In genomic region chr7:112759905-112760304, GRCh38 we compare ENCODE assay signal across 23 cellular contexts. TPM values are rescaled to one million over a fixed set of nuclear protein-coding genes. Genes with fewer than 3 reads are reported as not detected.
A peak's percentile ranks its signal among the peaks of the same experiment; 100 is the strongest.
DNase-seq lines count a peak whose midpoint lies in the region; ATAC-seq lines count a peak whose summit lies in the region.
"Had no signal": no experiment of that assay in that cellular context is flagged by ENCODE, and none has a peak within 500 bp of the region (broad histone marks: within the 10 kb centered on the region; RNA-seq: fewer than 3 reads in every experiment).

No MANE protein-coding gene starts in this region.

- H3K4me1 Mint-ChIP-seq in memory B cell = peaks cover 4% of the 10 kb centered on the region
- peaks cover 6% of the 10 kb centered on the region for H3K4me1 Mint-ChIP-seq in activated T-helper 2 cell treated with anti-CD3 and anti-CD28 coated beads, Interferon-gamma antibody, Interleukin-2, Interleukin-4, amounts not matched to agents 10 μg/mL and 5 μg/mL and 100 μg/mL, durations not matched to agents 14 hours and 24 hours and 36 hours (ENCODE audit: low read depth)

- H3K27ac Mint-ChIP-seq in memory B cell = peak overlapping the region; percentile 4
- H3K27ac Mint-ChIP-seq in activated T-helper 2 cell treated with anti-CD3 and anti-CD28 coated beads, Interferon-gamma antibody, Interleukin-2, Interleukin-4, amounts not matched to agents 10 μg/mL and 5 μg/mL and 100 μg/mL, durations not matched to agents 14 hours and 24 hours and 36 hours = no peak overlapping the region

- intact Hi-C loops in activated T-helper 2 cell treated with anti-CD3 and anti-CD28 coated beads, Interferon-gamma antibody, Interleukin-2, Interleukin-4, amounts not matched to agents 10 μg/mL and 5 μg/mL and 100 μg/mL, durations not matched to agents 14 hours and 24 hours and 36 hours (cut with micrococcal nuclease) = no loop called here

- H3K9me3 Mint-ChIP-seq in memory B cell = no peaks in the 10 kb centered on the region
- H3K9me3 Mint-ChIP-seq in activated T-helper 2 cell treated with anti-CD3 and anti-CD28 coated beads, Interferon-gamma antibody, Interleukin-2, Interleukin-4, amounts not matched to agents 10 μg/mL and 5 μg/mL and 100 μg/mL, durations not matched to agents 14 hours and 24 hours and 36 hours = no peaks in the 10 kb centered on the region

- DNase-seq in LHCN-M2 (ENCODE audit: low read depth) (peak; percentile 32), brain pericyte (ENCODE audit: low read depth, low spot score) (peak; percentile 4), memory B cell (ENCODE audit: low spot score in 2 of 2) (no peak), ecto neural progenitor cell (ENCODE audit: low spot score) (no peak)
- DNase-seq in stimulated activated CD4-positive, alpha-beta T cell treated with anti-CD3 and anti-CD28 coated beads, Interleukin-12 subunit alpha, Interleukin-12 subunit beta, amount 100 ng/mL, for 4 hours = no peak
- no peak for DNase-seq in activated CD8-positive, alpha-beta memory T cell treated with anti-CD3 and anti-CD28 coated beads for 24 hours
- no peak for DNase-seq in activated T-helper 2 cell treated with anti-CD3 and anti-CD28 coated beads, Interferon-gamma antibody, Interleukin-2, Interleukin-4, amounts not matched to agents 10 μg/mL and 5 μg/mL and 100 μg/mL, durations not matched to agents 14 hours and 24 hours and 36 hours (ENCODE audit: low spot score)
- DNase-seq: DMS153, DND-41, HCEC 1CT, KBM-7, MM.1S, NCI-H1048, NCI-H1417 treated with DMSO at 0.1 percent for 48 hours, NCI-H187, NCI-H2081 treated with DMSO at 0.1 percent for 48 hours, NCI-H2171, NCI-H226, NCI-H510A, NCI-H69, RPMI8226, SHP77 had no signal

- no peak overlapping the region for H3K4me3 Mint-ChIP-seq in memory B cell
- H3K4me3 Mint-ChIP-seq in activated T-helper 2 cell treated with anti-CD3 and anti-CD28 coated beads, Interferon-gamma antibody, Interleukin-2, Interleukin-4, amounts not matched to agents 10 μg/mL and 5 μg/mL and 100 μg/mL, durations not matched to agents 14 hours and 24 hours and 36 hours (ENCODE audit: low read depth) = no peak overlapping the region

- ATAC-seq in esophagus mucosa (peak; percentile 42), memory B cell (ENCODE audit: low read depth) (no peak)

- H3K27me3 Mint-ChIP-seq in memory B cell = no peaks in the 10 kb centered on the region
- H3K27me3 Mint-ChIP-seq in activated T-helper 2 cell treated with anti-CD3 and anti-CD28 coated beads, Interferon-gamma antibody, Interleukin-2, Interleukin-4, amounts not matched to agents 10 μg/mL and 5 μg/mL and 100 μg/mL, durations not matched to agents 14 hours and 24 hours and 36 hours (ENCODE audit: low read depth) = no peaks in the 10 kb centered on the region

- peaks cover 5% of the 10 kb centered on the region for H3K36me3 Mint-ChIP-seq in memory B cell
- peaks cover 2% of the 10 kb centered on the region for H3K36me3 Mint-ChIP-seq in activated T-helper 2 cell treated with anti-CD3 and anti-CD28 coated beads, Interferon-gamma antibody, Interleukin-2, Interleukin-4, amounts not matched to agents 10 μg/mL and 5 μg/mL and 100 μg/mL, durations not matched to agents 14 hours and 24 hours and 36 hours (ENCODE audit: low read depth)

RNA-seq across cellular contexts. Expression of gene TMEM168, which starts 30.3 kb away (rescaled TPM):
- total RNA-seq in LHCN-M2 (2014; rRNA removed) (13.7 and 18.9 TPM in 2 replicates), esophagus mucosa (17.9 TPM)
- 8.2 TPM for polyA plus RNA-seq in LHCN-M2 (2012)
- total RNA-seq in activated T-helper 2 cell treated with anti-CD3 and anti-CD28 coated beads, Interferon-gamma antibody, Interleukin-2, Interleukin-4, amounts not matched to agents 10 μg/mL and 5 μg/mL and 100 μg/mL, durations not matched to agents 14 hours and 24 hours and 36 hours = 16.3 and 17.7 TPM in 2 replicates

Comparison
In these comparisons a context has a peak if more than half of its experiments do, and no peak if none do; other contexts are left out.
1. DNase-seq: peak in LHCN-M2 (single experiment) and brain pericyte (single experiment); none in memory B cell (0 of 2), ecto neural progenitor cell (single experiment), stimulated activated CD4-positive, alpha-beta T cell treated with anti-CD3 and anti-CD28 coated beads, Interleukin-12 subunit alpha, Interleukin-12 subunit beta, amount 100 ng/mL, for 4 hours (single experiment), activated CD8-positive, alpha-beta memory T cell treated with anti-CD3 and anti-CD28 coated beads for 24 hours (single experiment) and activated T-helper 2 cell treated with anti-CD3 and anti-CD28 coated beads, Interferon-gamma antibody, Interleukin-2, Interleukin-4, amounts not matched to agents 10 μg/mL and 5 μg/mL and 100 μg/mL, durations not matched to agents 14 hours and 24 hours and 36 hours (single experiment).